2 cellular contexts compared by ENCODE assay signal in the genomic region with DNA sequence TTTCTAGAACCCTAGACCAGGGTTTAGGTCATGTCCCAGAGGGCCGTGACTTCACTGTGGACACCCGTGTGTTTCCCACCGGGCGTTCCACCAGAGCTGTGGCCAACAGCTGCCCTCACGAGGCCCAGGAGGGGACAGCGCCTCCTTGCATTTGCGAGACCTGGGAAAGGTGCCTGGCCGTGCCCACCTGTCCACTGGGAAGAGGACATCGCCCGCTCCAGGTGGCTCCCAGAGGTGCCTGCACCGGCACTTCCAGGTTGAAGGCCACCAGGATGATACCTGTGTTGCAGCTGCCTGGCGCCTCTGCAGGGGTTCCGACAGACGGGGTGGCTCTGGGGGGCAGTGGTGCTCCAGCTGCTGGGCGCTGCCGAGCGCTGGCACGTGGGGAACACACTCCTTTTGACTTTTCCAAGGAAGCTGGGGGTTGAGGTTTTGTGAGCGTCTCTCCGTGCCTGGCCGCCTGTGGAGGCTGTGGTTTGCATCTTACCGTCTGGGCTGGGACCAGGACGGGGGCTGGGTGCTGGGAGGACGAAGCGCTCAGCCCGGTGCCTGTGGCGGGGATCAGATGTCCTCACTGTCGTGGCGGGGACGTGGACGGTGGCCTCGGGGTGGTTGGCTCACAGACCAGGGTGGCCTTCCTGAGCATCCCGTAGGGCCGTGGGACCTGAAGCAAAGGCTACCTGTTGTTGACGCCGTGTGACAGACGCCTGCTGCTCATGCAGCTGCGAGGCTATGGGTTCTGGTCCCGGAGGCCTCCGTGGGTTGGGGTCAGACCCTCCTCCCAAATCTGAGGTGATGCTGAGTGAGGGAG.
TF ChIP-seq lines count a peak whose summit lies in the region.

No MANE protein-coding gene starts in this region.

TF ChIP-seq in SK-N-SH, 30 proteins besides CTCF, POLR2A, EP300 and RAD21 (continued from another document):
- no peak for TF ChIP-seq SIN3A (IDR thresholded peaks at IDR 0.05; ENCODE audit: borderline replicate concordance, low read depth, low read length)
- no peak for TF ChIP-seq MXI1 (IDR thresholded peaks at IDR 0.05; ENCODE audit: low read depth, low read length)

TF ChIP-seq in SK-N-SH treated with all-trans-retinoic acid at 6 μM for 48 hours, 23 proteins besides CTCF, POLR2A, EP300 and RAD21 (continued from another document):
- TF ChIP-seq, protein P1, sequence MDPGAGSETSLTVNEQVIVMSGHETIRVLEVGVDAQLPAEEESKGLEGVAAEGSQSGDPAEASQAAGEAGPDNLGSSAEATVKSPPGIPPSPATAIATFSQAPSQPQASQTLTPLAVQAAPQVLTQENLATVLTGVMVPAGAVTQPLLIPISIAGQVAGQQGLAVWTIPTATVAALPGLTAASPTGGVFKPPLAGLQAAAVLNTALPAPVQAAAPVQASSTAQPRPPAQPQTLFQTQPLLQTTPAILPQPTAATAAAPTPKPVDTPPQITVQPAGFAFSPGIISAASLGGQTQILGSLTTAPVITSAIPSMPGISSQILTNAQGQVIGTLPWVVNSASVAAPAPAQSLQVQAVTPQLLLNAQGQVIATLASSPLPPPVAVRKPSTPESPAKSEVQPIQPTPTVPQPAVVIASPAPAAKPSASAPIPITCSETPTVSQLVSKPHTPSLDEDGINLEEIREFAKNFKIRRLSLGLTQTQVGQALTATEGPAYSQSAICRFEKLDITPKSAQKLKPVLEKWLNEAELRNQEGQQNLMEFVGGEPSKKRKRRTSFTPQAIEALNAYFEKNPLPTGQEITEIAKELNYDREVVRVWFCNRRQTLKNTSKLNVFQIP (CRISPR knock-in tag; IDR thresholded peaks at IDR 0.05; ENCODE audit: borderline replicate concordance, low read depth) = no peak
- no peak for TF ChIP-seq ARNTL (CRISPR knock-in tag; IDR thresholded peaks at IDR 0.05; ENCODE audit: borderline replicate concordance, low read depth)
- no peak for TF ChIP-seq ZC3H10 (CRISPR knock-in tag; IDR thresholded peaks at IDR 0.05)
- no peak for TF ChIP-seq ISL1 (CRISPR knock-in tag; IDR thresholded peaks at IDR 0.05)
- TF ChIP-seq, protein P2, sequence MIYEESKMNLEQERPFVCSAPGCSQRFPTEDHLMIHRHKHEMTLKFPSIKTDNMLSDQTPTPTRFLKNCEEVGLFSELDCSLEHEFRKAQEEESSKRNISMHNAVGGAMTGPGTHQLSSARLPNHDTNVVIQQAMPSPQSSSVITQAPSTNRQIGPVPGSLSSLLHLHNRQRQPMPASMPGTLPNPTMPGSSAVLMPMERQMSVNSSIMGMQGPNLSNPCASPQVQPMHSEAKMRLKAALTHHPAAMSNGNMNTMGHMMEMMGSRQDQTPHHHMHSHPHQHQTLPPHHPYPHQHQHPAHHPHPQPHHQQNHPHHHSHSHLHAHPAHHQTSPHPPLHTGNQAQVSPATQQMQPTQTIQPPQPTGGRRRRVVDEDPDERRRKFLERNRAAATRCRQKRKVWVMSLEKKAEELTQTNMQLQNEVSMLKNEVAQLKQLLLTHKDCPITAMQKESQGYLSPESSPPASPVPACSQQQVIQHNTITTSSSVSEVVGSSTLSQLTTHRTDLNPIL (CRISPR knock-in tag; IDR thresholded peaks at IDR 0.05; ENCODE audit: low read depth) = no peak
- TF ChIP-seq ZNF565 (CRISPR knock-in tag; conservative IDR thresholded peaks at IDR 0.05; ENCODE audit: low read depth) = no peak
- TF ChIP-seq ZNF70 (CRISPR knock-in tag; IDR thresholded peaks at IDR 0.05) = no peak
- no peak for TF ChIP-seq BACH2 (CRISPR knock-in tag; IDR thresholded peaks at IDR 0.05; ENCODE audit: borderline replicate concordance)
- TF ChIP-seq PPARA (CRISPR knock-in tag; IDR thresholded peaks at IDR 0.05; ENCODE audit: borderline replicate concordance) = no peak
- no peak for TF ChIP-seq OSR1 (CRISPR knock-in tag; IDR thresholded peaks at IDR 0.05)
- no peak for TF ChIP-seq SNAI2 (CRISPR knock-in tag; IDR thresholded peaks at IDR 0.05)
- TF ChIP-seq TCF4 (CRISPR knock-in tag; IDR thresholded peaks at IDR 0.05; ENCODE audit: borderline replicate concordance) = no peak
